Comparison of ENCODE assay signal across 16 cellular contexts in the genomic region with DNA sequence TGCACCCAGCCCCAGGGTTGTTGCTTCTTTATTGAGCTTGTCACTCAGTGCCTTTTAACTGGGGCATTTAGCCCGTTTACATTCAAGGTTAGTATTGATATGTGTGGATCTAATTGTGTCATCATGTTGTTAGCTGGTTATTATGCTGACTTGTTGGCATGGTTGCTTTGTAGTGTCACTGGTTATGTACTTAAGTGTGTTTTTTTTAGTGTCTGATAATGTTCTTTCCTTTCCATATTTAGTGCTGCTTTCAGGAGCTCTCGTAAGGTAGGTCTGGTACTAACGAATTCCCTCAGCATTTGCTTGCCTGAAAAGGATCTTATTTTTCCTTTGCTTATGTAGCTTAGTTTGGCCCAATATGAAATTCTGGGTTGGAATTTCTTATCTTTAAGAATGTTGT. TPM values are rescaled to one million over a fixed set of nuclear protein-coding genes. Genes with fewer than 3 reads are reported as not detected.
A peak's percentile ranks its signal among the peaks of the same experiment; 100 is the strongest.
DNase-seq lines count a peak whose midpoint lies in the region; ATAC-seq and TF ChIP-seq lines count a peak whose summit lies in the region.
"Had no signal": no experiment of that assay in that cellular context is flagged by ENCODE, and none has a peak within 500 bp of the region (broad histone marks: within the 10 kb centered on the region; RNA-seq: fewer than 3 reads in every experiment).

No MANE protein-coding gene starts in this region.

- TF ChIP-seq POLR2A in heart left ventricle (IDR thresholded peaks at IDR 0.05) = no peak

- peak overlapping the region in 1 of 12 donors; percentile 22 for H3K4me3 ChIP-seq in heart left ventricle
- H3K4me3 ChIP-seq in left ventricle myocardium inferior = peak overlapping the region; percentile 40
- H3K4me3 ChIP-seq: BLaER1 treated with 17β-estradiol and CSF1 and Interleukin-3, amounts not matched to agents 10 nM and 100 nM; GM12878 had no signal

- peaks cover 0 to 33% (median 10%) of the 10 kb centered on the region in 12 donors for H3K4me1 ChIP-seq in heart left ventricle
- H3K4me1 ChIP-seq in left ventricle myocardium inferior = peaks cover 56% of the 10 kb centered on the region

- H3K36me3 ChIP-seq in heart left ventricle (no peaks in the 10 kb centered on the region), left ventricle myocardium inferior (no peaks in the 10 kb centered on the region)

- ATAC-seq in heart left ventricle (peak in 3 of 4 donors; percentile 33 to 42 (median 42)), GM21390 (IDR thresholded peaks at IDR 0.05; ENCODE audit: unreplicated experiment) (no peak)
- ATAC-seq: CD8-positive, alpha-beta T cell; GM12878 had no signal

- intact Hi-C loops in heart left ventricle (cut with DNase I) = no loop called here
- intact Hi-C loops in cardiac septum (cut with DNase I) = no loop called here
- intact Hi-C loops in left ventricle myocardium inferior (cut with micrococcal nuclease) = no loop called here

- peak overlapping the region; percentile 18 to 74 (median 67) for H3K27ac ChIP-seq in heart left ventricle
- peak overlapping the region; percentile 82 for H3K27ac ChIP-seq in left ventricle myocardium inferior (replicated peaks)
- H3K27ac ChIP-seq: BLaER1 treated with 17β-estradiol and CSF1 and Interleukin-3, amounts not matched to agents 10 nM and 100 nM had no signal

- no peak for DNase-seq in heart left ventricle
- no peak for DNase-seq in cardiac septum (ENCODE audit: low spot score)
- DNase-seq in NCI-H2029 (lab: John Stamatoyannopoulos, UW) = peak; percentile 27
- no peak for DNase-seq in left ventricle myocardium inferior
- no peak for DNase-seq in stimulated activated CD4-positive, alpha-beta T cell treated with anti-CD3 and anti-CD28 coated beads, Interleukin-1b, Interleukin-23, amount 100 ng/mL, for 48 hours
- no peak for DNase-seq in stimulated activated CD4-positive, alpha-beta T cell treated with anti-CD3 and anti-CD28 coated beads, Interleukin-2, amount 100 ng/mL, for 48 hours
- DNase-seq: Calu3; CD8-positive, alpha-beta T cell; DMS 273 treated with DMSO at 0.1 percent for 48 hours; DMS53; DND-41; EL; HCEC 1CT had no signal

- TF ChIP-seq CTCF in heart left ventricle (IDR thresholded peaks at IDR 0.05) (no peak), left ventricle myocardium inferior (IDR thresholded peaks at IDR 0.05; ENCODE audit: borderline replicate concordance) (no peak)

- H3K9me3 ChIP-seq in heart left ventricle (no peaks in the 10 kb centered on the region), left ventricle myocardium inferior (replicated peaks) (no peaks in the 10 kb centered on the region)

- whole genome bisulfite sequencing in heart left ventricle, 4 donors = 49 to 62% (median 57%) methylated on average over 3 of the region's 3 CpGs

- H3K27me3 ChIP-seq in heart left ventricle (no peaks in the 10 kb centered on the region), left ventricle myocardium inferior (ENCODE audit: low read depth) (no peaks in the 10 kb centered on the region)
- H3K27me3 ChIP-seq: BLaER1 treated with 17β-estradiol and CSF1 and Interleukin-3, amounts not matched to agents 10 nM and 100 nM had no signal

RNA-seq across cellular contexts. Expression of gene NF1, which starts 33.5 kb away (rescaled TPM):
- total RNA-seq in heart left ventricle (10 to 100 TPM; 43.8 to 82.0 (median 55.2) TPM), cardiac septum (53.6 TPM), left ventricle myocardium inferior (42.5 TPM)
- 1 to 10 TPM; 6.8 to 9.0 TPM for polyA plus RNA-seq in heart left ventricle
